Comparison of ENCODE assay signal across 8 cellular contexts in the genomic region with DNA sequence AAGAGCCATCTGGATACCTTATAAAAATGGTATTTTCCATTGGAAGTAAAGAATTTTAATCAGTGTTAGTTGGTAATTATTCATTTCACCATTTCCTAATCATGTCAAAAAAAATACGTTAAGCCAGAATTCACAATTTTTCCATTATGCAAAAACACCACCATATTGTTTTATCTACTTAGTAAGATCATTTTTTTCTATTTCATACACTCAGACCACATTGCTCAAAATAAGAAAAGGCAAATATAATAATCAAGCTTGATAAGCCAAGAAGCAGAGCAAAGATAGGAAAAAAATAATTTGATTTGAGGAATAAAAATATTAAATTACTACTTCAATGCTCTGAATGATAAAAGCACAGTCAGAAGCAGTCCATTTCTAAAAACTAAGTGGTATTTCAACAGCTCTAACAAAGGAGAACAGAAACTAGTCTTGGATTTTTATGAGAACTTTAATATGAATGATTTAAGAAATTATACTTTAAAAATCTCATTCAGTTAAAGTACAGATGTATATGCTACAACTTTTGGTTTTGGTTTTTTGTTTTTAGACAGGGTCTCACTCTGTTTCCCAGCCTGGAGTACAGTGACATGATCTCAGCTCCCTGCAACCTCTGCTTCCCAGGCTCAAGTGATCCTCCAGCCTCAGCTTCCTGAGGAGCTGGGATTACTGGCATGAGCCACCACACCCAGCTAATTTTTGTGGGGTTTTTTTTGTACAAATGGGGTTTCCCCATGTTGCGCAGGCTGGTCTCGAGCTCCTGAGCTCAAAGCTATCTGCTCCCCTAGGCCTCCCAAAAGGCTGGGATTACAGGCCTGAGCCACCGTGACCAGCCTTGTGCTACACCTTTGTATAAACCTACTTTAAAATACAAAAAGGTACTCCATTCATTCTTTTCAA. TPM values are rescaled to one million over a fixed set of nuclear protein-coding genes. Genes with fewer than 3 reads are reported as not detected.
A peak's percentile ranks its signal among the peaks of the same experiment; 100 is the strongest.
DNase-seq lines count a peak whose midpoint lies in the region; ATAC-seq lines count a peak whose summit lies in the region.

No MANE protein-coding gene starts in this region.

- H3K4me1 ChIP-seq in ACC112 (ENCODE audit: control insufficient read depth, insufficient read depth, low read length, unreplicated experiment) = peaks cover 39% of the 10 kb centered on the region
- H3K4me1 ChIP-seq in aorta (ENCODE audit: control insufficient read depth in 1 of 2, insufficient read depth in 2 of 2, low read length in 2 of 2) = peaks cover 0 to 2% of the 10 kb centered on the region in 2 donors

- peaks cover 2% of the 10 kb centered on the region for H3K36me3 Mint-ChIP-seq in activated T-cell treated with anti-CD3 and anti-CD28 coated beads, Interleukin-2, amount 50 U/mL, for 4 hours (ENCODE audit: insufficient read depth)

- H3K27me3 ChIP-seq in ACC112 (ENCODE audit: insufficient read depth, low read length) (no peaks in the 10 kb centered on the region), aorta (ENCODE audit: control insufficient read depth in 1 of 2, insufficient read depth in 2 of 2, low read length in 1 of 2) (no peaks in the 10 kb centered on the region)

- WGBS in aorta, 2 donors = 38 to 40% methylated on average over 4 of the region's 4 CpGs

- intact Hi-C loops in aorta (cut with DNase I) = no loop called here

- H3K4me3 ChIP-seq in ACC112 (ENCODE audit: low read depth, low read length) (peak overlapping the region; percentile 29), aorta (ENCODE audit: low read length in 2 of 2) (no peak overlapping the region)

- H3K79me2 ChIP-seq in ACC112 (ENCODE audit: control insufficient read depth, insufficient read depth, low read length, unreplicated experiment) = no peaks in the 10 kb centered on the region

- peak overlapping the region; percentile 48 for H3K4me3 Mint-ChIP-seq in activated T-cell treated with anti-CD3 and anti-CD28 coated beads, Interleukin-2, amount 50 U/mL, for 4 hours

- H3K36me3 ChIP-seq in ACC112 (ENCODE audit: insufficient read depth, low read length) = no peaks in the 10 kb centered on the region
- no peaks in the 10 kb centered on the region for H3K36me3 ChIP-seq in aorta (ENCODE audit: control insufficient read depth in 1 of 2, insufficient read depth in 2 of 2, low read length in 1 of 2)

- no peaks in the 10 kb centered on the region for H3K9me3 Mint-ChIP-seq in activated T-cell treated with anti-CD3 and anti-CD28 coated beads, Interleukin-2, amount 50 U/mL, for 4 hours

- no peak for DNase-seq in activated T-cell treated with anti-CD3 and anti-CD28 coated beads, Interleukin-2, amount 50 U/mL, for 4 hours
- DNase-seq in iris pigment epithelial cell (ENCODE audit: low read depth) (peak; percentile 68), aorta (peak; percentile 21 to 43), NCI-H2171 (lab: John Stamatoyannopoulos, UW) (no peak), GM03348 (ENCODE audit: low spot score) (no peak)

- H3K9me3 ChIP-seq in aorta (ENCODE audit: control insufficient read depth, low read length) = no peaks in the 10 kb centered on the region

- ATAC-seq in GM19455 (IDR thresholded peaks at IDR 0.05; ENCODE audit: unreplicated experiment) = peak; percentile 76
- ATAC-seq in HG03457 (IDR thresholded peaks at IDR 0.05; ENCODE audit: unreplicated experiment) = peak; percentile 78
- peak; percentile 86 for ATAC-seq in activated T-cell treated with anti-CD3 and anti-CD28 coated beads, Interleukin-2, amount 50 U/mL, for 4 hours
- ATAC-seq in aorta (ENCODE audit: low FRiP score) = no peak

- H2AFZ ChIP-seq in ACC112 (ENCODE audit: low read length, unreplicated experiment) = peak overlapping the region; percentile 67

- H3K4me1 Mint-ChIP-seq in activated T-cell treated with anti-CD3 and anti-CD28 coated beads, Interleukin-2, amount 50 U/mL, for 4 hours (ENCODE audit: low read depth) = peaks cover 24% of the 10 kb centered on the region

- no peaks in the 10 kb centered on the region for H3K27me3 Mint-ChIP-seq in activated T-cell treated with anti-CD3 and anti-CD28 coated beads, Interleukin-2, amount 50 U/mL, for 4 hours (ENCODE audit: low read depth)

- H3K27ac ChIP-seq in ACC112 (ENCODE audit: low read depth, low read length) (peak overlapping the region; percentile 95), aorta (ENCODE audit: low read depth in 1 of 2, low read length in 2 of 2) (peak overlapping the region; percentile 10 to 75)

RNA-seq across cellular contexts. Expression of a gene that starts 46.6 kb away (rescaled TPM):
- 10 to 100 TPM; 35.7 to 54.0 (median 39.2) TPM for total RNA-seq in activated T-cell treated with anti-CD3 and anti-CD28 coated beads, Interleukin-2, amount 50 U/mL, for 4 hours
- under 1 TPM; 0.51 to 0.62 TPM for total RNA-seq in aorta
- polyA plus RNA-seq in aorta = 1 to 10 TPM in 1 of 2 donors, not detected in 1; 5.1 TPM

Comparison
In these comparisons a context has a peak if more than half of its experiments do, and no peak if none do; other contexts are left out.
1. DNase-seq: peak in iris pigment epithelial cell (single experiment) and aorta (2 of 2); none in activated T-cell treated with anti-CD3 and anti-CD28 coated beads, Interleukin-2, amount 50 U/mL, for 4 hours (single experiment), NCI-H2171 (single experiment) and GM03348 (single experiment).
2. RNA of a gene that starts 46.6 kb away (total RNA-seq): 35.7 to 54.0 TPM in activated T-cell treated with anti-CD3 and anti-CD28 coated beads, Interleukin-2, amount 50 U/mL, for 4 hours; 0.51 to 0.62 TPM in aorta; every median in the first group is over 10 times any median in the second.